Comparison of ENCODE assay signal across 7 cellular contexts in genomic region chr10:80543319-80543672, GRCh38. TPM values are rescaled to one million over a fixed set of nuclear protein-coding genes. Genes with fewer than 3 reads are reported as not detected.
DNase-seq lines count a peak whose midpoint lies in the region; ATAC-seq and TF ChIP-seq lines count a peak whose summit lies in the region.
"Not testable (repeated sequence)": the region's sequence is repeated elsewhere in the genome, so short reads cannot be mapped to it uniquely, and the experiment has no call there.
"Had no signal": no experiment of that assay in that cellular context is flagged by ENCODE, and none has a peak within 500 bp of the region (broad histone marks: within the 10 kb centered on the region; RNA-seq: fewer than 3 reads in every experiment).

No MANE protein-coding gene starts in this region.

- H3K36me3 Mint-ChIP-seq in activated CD4-positive, alpha-beta T cell treated with anti-CD3 and anti-CD28 coated beads, Interleukin-2, amount 10 ng/mL, durations not matched to agents 24 days and 14 days (ENCODE audit: low read depth); osteocyte (ENCODE audit: unreplicated experiment): not testable (repeated sequence)

- TF ChIP-seq CTCF in lung (IDR thresholded peaks at IDR 0.05; ENCODE audit: control extremely low read depth, extremely low read depth); osteocyte (IDR thresholded peaks at IDR 0.05): not testable (repeated sequence)

- H3K27me3 Mint-ChIP-seq in activated CD4-positive, alpha-beta T cell treated with anti-CD3 and anti-CD28 coated beads, Interleukin-2, amount 10 ng/mL, durations not matched to agents 24 days and 14 days, result peaks cover 19% of the 10 kb centered on the region
- peaks cover 13% of the 10 kb centered on the region for H3K27me3 Mint-ChIP-seq in osteocyte (ENCODE audit: unreplicated experiment)

- H3K27me3 ChIP-seq in BLaER1; lung (ENCODE audit: control insufficient read depth, insufficient read depth): not testable (repeated sequence)

- not testable (repeated sequence) for H4K20me1 ChIP-seq in BLaER1

- H3K36me3 ChIP-seq in BLaER1, result peaks cover 55% of the 10 kb centered on the region
- not testable (repeated sequence) for H3K36me3 ChIP-seq in lung (ENCODE audit: control insufficient read depth in 2 of 2, insufficient read depth in 2 of 2, low read length in 2 of 2)

- ATAC-seq in lung (ENCODE audit: insufficient read depth, low FRiP score), result not testable (repeated sequence)

- peak overlapping the region; percentile 97 for H3K4me2 ChIP-seq in BLaER1

- H3K27ac ChIP-seq in BLaER1, result peak overlapping the region; percentile 100
- H3K27ac ChIP-seq in lung (ENCODE audit: low read depth in 1 of 2, low read length in 1 of 2), result not testable (repeated sequence)

- H3K4me1 ChIP-seq in BLaER1 (peaks cover 82% of the 10 kb centered on the region), lung (ENCODE audit: control insufficient read depth in 2 of 2, insufficient read depth in 2 of 2, low read length in 2 of 2) (peaks cover 0 to 16% of the 10 kb centered on the region in 2 donors)

- peaks cover 20% of the 10 kb centered on the region for H3K9me3 ChIP-seq in BLaER1
- H3K9me3 ChIP-seq in lung (ENCODE audit: control insufficient read depth in 2 of 2, insufficient read depth in 1 of 2, low read length in 1 of 2), result not testable (repeated sequence)

- H3K9ac ChIP-seq in BLaER1, result peak overlapping the region; percentile 98; the same call in 1 of the 2 replicates

- intact Hi-C loops in activated CD4-positive, alpha-beta T cell treated with anti-CD3 and anti-CD28 coated beads, Interleukin-2, amount 10 ng/mL, durations not matched to agents 24 days and 14 days (cut with micrococcal nuclease), result not testable (repeated sequence)

- H3K4me1 Mint-ChIP-seq in activated CD4-positive, alpha-beta T cell treated with anti-CD3 and anti-CD28 coated beads, Interleukin-2, amount 10 ng/mL, durations not matched to agents 24 days and 14 days, result peaks cover 18% of the 10 kb centered on the region
- H3K4me1 Mint-ChIP-seq in osteocyte (ENCODE audit: unreplicated experiment), result not testable (repeated sequence)

- not testable (repeated sequence) for H3K27ac Mint-ChIP-seq in activated CD4-positive, alpha-beta T cell treated with anti-CD3 and anti-CD28 coated beads, Interleukin-2, amount 10 ng/mL, durations not matched to agents 24 days and 14 days; osteocyte (ENCODE audit: unreplicated experiment)

- not testable (repeated sequence) for H3K9me3 Mint-ChIP-seq in activated CD4-positive, alpha-beta T cell treated with anti-CD3 and anti-CD28 coated beads, Interleukin-2, amount 10 ng/mL, durations not matched to agents 24 days and 14 days; osteocyte (ENCODE audit: unreplicated experiment)

- 95 to 97% methylated on average over 21 to 25 of the region's 25 CpGs for WGBS in lung, 2 donors

- H3K4me3 Mint-ChIP-seq in activated CD4-positive, alpha-beta T cell treated with anti-CD3 and anti-CD28 coated beads, Interleukin-2, amount 10 ng/mL, durations not matched to agents 24 days and 14 days; osteocyte (ENCODE audit: unreplicated experiment): not testable (repeated sequence)

- peak; percentile 49 for DNase-seq in activated CD4-positive, alpha-beta T cell treated with anti-CD3 and anti-CD28 coated beads, Interleukin-2, amount 10 ng/mL, durations not matched to agents 24 days and 14 days
- DNase-seq in islet precursor cell (peak; percentile 7), lung (ENCODE audit: low spot score) (peak; percentile 16), osteocyte (ENCODE audit: extremely low spot score, unreplicated experiment) (peak; percentile 75)

- peak overlapping the region; percentile 79; the same call in 1 of the 2 replicates for H3K4me3 ChIP-seq in BLaER1
- H3K4me3 ChIP-seq in lung, result not testable (repeated sequence)

RNA-seq across cellular contexts. Expression of gene SH2D4B, which starts 5.6 kb away (rescaled TPM):
- 0.19 and 0.23 TPM in 2 replicates for total RNA-seq in activated CD4-positive, alpha-beta T cell treated with anti-CD3 and anti-CD28 coated beads, Interleukin-2, amount 10 ng/mL, durations not matched to agents 24 days and 14 days
- total RNA-seq in lung (under 1 TPM; 0.12 to 0.28 TPM), osteocyte (not detected in 2 replicates)
- polyA plus RNA-seq in lung, result under 1 TPM; 0.20 to 0.23 TPM
- total RNA-seq: Calu3 had no signal
- polyA plus RNA-seq: BJ had no signal

Comparison
In these comparisons a context has a peak if more than half of its experiments do, and no peak if none do; other contexts are left out.
1. DNase-seq: peak in every context shown above with its lines; median percentile 75 in osteocyte; 49 in activated CD4-positive, alpha-beta T cell treated with anti-CD3 and anti-CD28 coated beads, Interleukin-2, amount 10 ng/mL, durations not matched to agents 24 days and 14 days; 16 in lung; 7 in islet precursor cell.